8 cellular contexts compared by ENCODE assay signal in genomic region chr16:11052080-11052808, GRCh38.
DNase-seq lines count a peak whose midpoint lies in the region; ATAC-seq and TF ChIP-seq lines count a peak whose summit lies in the region.

No MANE protein-coding gene starts in this region.

- no peak for TF ChIP-seq CTCF in endothelial cell (IDR thresholded peaks at IDR 0.05; ENCODE audit: unreplicated experiment)

- DNase-seq in activated CD8-positive, alpha-beta T cell treated with anti-CD3 and anti-CD28 coated beads, Interleukin-2, amount 10 ng/mL, durations not matched to agents 7 days and 5 days, result peak; percentile 92
- DNase-seq in stimulated activated CD4-positive, alpha-beta T cell treated with anti-CD3 and anti-CD28 coated beads, Interleukin-12 subunit alpha, Interleukin-12 subunit beta, amount 100 ng/mL, for 4 hours, result peak; percentile 45
- DNase-seq in ureter (ENCODE audit: low spot score) (no peak), dermis blood vessel endothelial cell (no peak), endothelial cell (ENCODE audit: low spot score) (no peak), mesenteric fat pad (ENCODE audit: low spot score) (no peak)

- POLR2A ChIA-PET in activated CD8-positive, alpha-beta T cell treated with anti-CD3 and anti-CD28 coated beads, Interleukin-2, amount 10 ng/mL, durations not matched to agents 7 days and 5 days (lab: Charles Lee), result interaction anchor here (0.6 to 5.6 kb wide), 21 partner anchors 24 to 303 kb away, joined by 3 to 54 read pairs (median 4); partner anchors contain the start of gene SOCS1

- H3K27me3 Mint-ChIP-seq in activated CD8-positive, alpha-beta T cell treated with anti-CD3 and anti-CD28 coated beads, Interleukin-2, amount 10 ng/mL, durations not matched to agents 7 days and 5 days (ENCODE audit: low read depth), result no peaks in the 10 kb centered on the region
- peaks cover 4% of the 10 kb centered on the region for H3K27me3 Mint-ChIP-seq in endothelial cell (ENCODE audit: unreplicated experiment)

- peaks cover 98% of the 10 kb centered on the region for H3K4me1 Mint-ChIP-seq in activated CD8-positive, alpha-beta T cell treated with anti-CD3 and anti-CD28 coated beads, Interleukin-2, amount 10 ng/mL, durations not matched to agents 7 days and 5 days (ENCODE audit: low read depth)
- H3K4me1 Mint-ChIP-seq in endothelial cell (ENCODE audit: unreplicated experiment), result peaks cover 16% of the 10 kb centered on the region

- peak overlapping the region; percentile 97 for H3K27ac Mint-ChIP-seq in activated CD8-positive, alpha-beta T cell treated with anti-CD3 and anti-CD28 coated beads, Interleukin-2, amount 10 ng/mL, durations not matched to agents 7 days and 5 days
- no peak overlapping the region for H3K27ac Mint-ChIP-seq in endothelial cell (ENCODE audit: unreplicated experiment)

- CTCF ChIA-PET in activated CD8-positive, alpha-beta T cell treated with anti-CD3 and anti-CD28 coated beads, Interleukin-2, amount 10 ng/mL, durations not matched to agents 7 days and 5 days (lab: Charles Lee), result interaction anchor here (0.7 to 4.4 kb wide), 17 partner anchors 9 to 206 kb away, joined by 3 to 19 read pairs (median 3); partner anchors contain the start of gene SOCS1

- peak overlapping the region; percentile 17 for H3K4me3 Mint-ChIP-seq in activated CD8-positive, alpha-beta T cell treated with anti-CD3 and anti-CD28 coated beads, Interleukin-2, amount 10 ng/mL, durations not matched to agents 7 days and 5 days
- H3K4me3 Mint-ChIP-seq in endothelial cell (ENCODE audit: unreplicated experiment), result no peak overlapping the region

- H3K36me3 Mint-ChIP-seq in activated CD8-positive, alpha-beta T cell treated with anti-CD3 and anti-CD28 coated beads, Interleukin-2, amount 10 ng/mL, durations not matched to agents 7 days and 5 days (ENCODE audit: low read depth), result peaks cover 78% of the 10 kb centered on the region
- H3K36me3 Mint-ChIP-seq in endothelial cell (ENCODE audit: low read depth, unreplicated experiment), result peaks cover 42% of the 10 kb centered on the region

- peak; percentile 67 for ATAC-seq in GM19372 (IDR thresholded peaks at IDR 0.05; ENCODE audit: low read depth, unreplicated experiment)
- peak; percentile 59 for ATAC-seq in HG03280 (IDR thresholded peaks at IDR 0.05; ENCODE audit: unreplicated experiment)
- peak; percentile 83 for ATAC-seq in activated CD8-positive, alpha-beta T cell treated with anti-CD3 and anti-CD28 coated beads, Interleukin-2, amount 10 ng/mL, durations not matched to agents 7 days and 5 days

- H3K9me3 Mint-ChIP-seq in activated CD8-positive, alpha-beta T cell treated with anti-CD3 and anti-CD28 coated beads, Interleukin-2, amount 10 ng/mL, durations not matched to agents 7 days and 5 days (ENCODE audit: insufficient read depth), result no peaks in the 10 kb centered on the region
- H3K9me3 Mint-ChIP-seq in endothelial cell (ENCODE audit: unreplicated experiment), result no peaks in the 10 kb centered on the region

Comparison
In these comparisons a context has a peak if more than half of its experiments do, and no peak if none do; other contexts are left out.
1. DNase-seq: peak in activated CD8-positive, alpha-beta T cell treated with anti-CD3 and anti-CD28 coated beads, Interleukin-2, amount 10 ng/mL, durations not matched to agents 7 days and 5 days (single experiment) and stimulated activated CD4-positive, alpha-beta T cell treated with anti-CD3 and anti-CD28 coated beads, Interleukin-12 subunit alpha, Interleukin-12 subunit beta, amount 100 ng/mL, for 4 hours (single experiment); none in ureter (single experiment), dermis blood vessel endothelial cell (single experiment), endothelial cell (single experiment) and mesenteric fat pad (single experiment).
2. Peak in every context shown above with its lines, with median percentiles within 50 percentile points of each other: ATAC-seq.